ENCODE assay signal across 1 cellular context in the genomic region with DNA sequence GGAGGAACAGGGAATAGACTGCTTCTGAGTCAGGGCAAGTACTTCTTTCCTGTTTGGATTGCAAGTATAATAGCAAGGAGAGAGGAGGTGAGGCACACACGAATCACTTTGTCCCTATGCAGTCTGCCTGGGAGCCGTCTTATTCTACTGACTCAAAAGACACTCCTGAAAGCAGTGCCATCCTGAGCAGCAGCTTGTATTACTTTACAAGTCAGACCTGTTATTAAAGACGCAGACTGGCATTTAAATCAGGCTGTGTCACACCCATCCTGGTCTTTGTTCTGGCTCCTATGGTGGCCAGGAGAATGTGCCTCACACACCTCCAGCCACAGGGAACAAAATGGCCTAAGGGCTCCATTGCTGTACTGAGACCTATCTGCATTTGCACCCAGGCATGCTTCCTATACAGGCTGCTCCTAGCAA.
TF ChIP-seq lines count a peak whose summit lies in the region.

No MANE protein-coding gene starts in this region.

TF ChIP-seq in SK-N-SH, 30 proteins besides CTCF, POLR2A, EP300 and RAD21 (continued from another document):
- TF ChIP-seq, protein P1, sequence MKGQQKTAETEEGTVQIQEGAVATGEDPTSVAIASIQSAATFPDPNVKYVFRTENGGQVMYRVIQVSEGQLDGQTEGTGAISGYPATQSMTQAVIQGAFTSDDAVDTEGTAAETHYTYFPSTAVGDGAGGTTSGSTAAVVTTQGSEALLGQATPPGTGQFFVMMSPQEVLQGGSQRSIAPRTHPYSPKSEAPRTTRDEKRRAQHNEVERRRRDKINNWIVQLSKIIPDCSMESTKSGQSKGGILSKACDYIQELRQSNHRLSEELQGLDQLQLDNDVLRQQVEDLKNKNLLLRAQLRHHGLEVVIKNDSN (IDR thresholded peaks at IDR 0.05; ENCODE audit: borderline replicate concordance, low read depth): no peak
- TF ChIP-seq POLR2AphosphoS5 (IDR thresholded peaks at IDR 0.05; ENCODE audit: low read depth, low read length): no peak
- TF ChIP-seq FOXM1 (IDR thresholded peaks at IDR 0.05; ENCODE audit: low read depth): no peak
- TF ChIP-seq ELF1 (IDR thresholded peaks at IDR 0.05): no peak
- TF ChIP-seq TEAD4 (IDR thresholded peaks at IDR 0.05; ENCODE audit: borderline replicate concordance, insufficient read depth): no peak
- TF ChIP-seq RXRA (IDR thresholded peaks at IDR 0.05; ENCODE audit: borderline replicate concordance, low read depth): no peak
